In genomic region chr6:14211596-14211961, GRCh38 we compare ENCODE assay signal across 8 cellular contexts.
DNase-seq lines count a peak whose midpoint lies in the region; ATAC-seq, FAIRE-seq and TF ChIP-seq lines count a peak whose summit lies in the region.

No MANE protein-coding gene starts in this region.

- WGBS in upper lobe of left lung, 2 donors = 13 to 19% methylated on average over 12 to 19 of the region's 19 CpGs

- POLR2A ChIA-PET in endothelial cell of umbilical vein (lab: Charles Lee) = no interaction called here

- H3K27ac ChIP-seq in endothelial cell of umbilical vein (ENCODE audit: insufficient read depth, low read depth, low read length) = no peak overlapping the region
- peak overlapping the region in 3 of 4 donors; percentile 30 to 89 (median 79) for H3K27ac ChIP-seq in upper lobe of left lung

- BruUV-seq in endothelial cell of umbilical vein (replicated peaks; lab: Mats Ljungman, UMichigan) = no TSS peak

- H4K20me1 ChIP-seq in endothelial cell of umbilical vein (replicated peaks; ENCODE audit: control insufficient read depth, extremely low read depth, insufficient read depth, low read length) = no peaks in the 10 kb centered on the region

- DNase-seq in GM12864 (ENCODE audit: low read depth) = no peak
- DNase-seq in T-helper 9 cell = peak; percentile 12
- DNase-seq in endothelial cell of umbilical vein (ENCODE audit: low read depth, low spot score) = no peak
- DNase-seq in mucosa of gallbladder (ENCODE audit: low spot score) = peak; percentile 37
- peak; percentile 59 to 87 for DNase-seq in upper lobe of left lung
- DNase-seq in putamen (ENCODE audit: low spot score) = no peak
- DNase-seq in NCI-H2107 treated with DMSO at 0.1 percent for 48 hours (lab: John Stamatoyannopoulos, UW; ENCODE audit: unreplicated experiment) = no peak

- CTCF ChIA-PET in endothelial cell of umbilical vein (lab: Charles Lee) = interaction anchor here (0.7 to 3.6 kb wide), 17 partner anchors 82 to 1414 kb away, joined by 3 to 22 read pairs (median 4); partner anchors contain the start of gene JARID2

- intact Hi-C loops in endothelial cell of umbilical vein (cut with micrococcal nuclease) = loop anchor here (1.0 to 10.0 kb wide), 8 partner anchors 503 to 1412 kb away; no protein-coding TSS in a partner anchor

- no peak for TF ChIP-seq EP300 in upper lobe of left lung (IDR thresholded peaks at IDR 0.05)

- H3K79me2 ChIP-seq in endothelial cell of umbilical vein (ENCODE audit: control insufficient read depth, insufficient read depth, low read length) = no peaks in the 10 kb centered on the region

- H3K9me3 ChIP-seq in endothelial cell of umbilical vein (replicated peaks; ENCODE audit: control insufficient read depth, insufficient read depth, low read length) = no peaks in the 10 kb centered on the region
- H3K9me3 ChIP-seq in upper lobe of left lung = no peaks in the 10 kb centered on the region

- peak overlapping the region; percentile 69 for H3K4me2 ChIP-seq in endothelial cell of umbilical vein (ENCODE audit: insufficient read depth, low read length)

- H3K9me1 ChIP-seq in endothelial cell of umbilical vein (replicated peaks; ENCODE audit: control insufficient read depth, extremely low read depth, insufficient read depth, low read length) = no peaks in the 10 kb centered on the region

- peak; percentile 10 for ATAC-seq in HG03025 (IDR thresholded peaks at IDR 0.05; ENCODE audit: low FRiP score, unreplicated experiment)
- peak in 1 of 2 donors; percentile 51 for ATAC-seq in upper lobe of left lung (ENCODE audit: low FRiP score in 2 of 2)

- H3K27me3 ChIP-seq in endothelial cell of umbilical vein (ENCODE audit: control insufficient read depth in 2 of 2, insufficient read depth in 2 of 2, low read length in 2 of 2) (peaks cover 0 to 9% of the 10 kb centered on the region in 2 experiments), upper lobe of left lung (no peaks in the 10 kb centered on the region)

- H3K4me3 ChIP-seq in GM12864 (ENCODE audit: low read depth, low read length) (peak overlapping the region; percentile 69), endothelial cell of umbilical vein (replicated peaks in 1 of 3; ENCODE audit: insufficient read depth in 1 of 3, low read depth in 1 of 3, low read length in 3 of 3) (peak overlapping the region; percentile 1 to 61 (median 50)), upper lobe of left lung (peak overlapping the region; percentile 7 to 92 (median 75))

- TF ChIP-seq POLR2A in endothelial cell of umbilical vein (IDR thresholded peaks at IDR 0.05; ENCODE audit: low read depth, low read length) (no peak), upper lobe of left lung (IDR thresholded peaks at IDR 0.05) (no peak)

- peak overlapping the region; percentile 21 for H3K9ac ChIP-seq in endothelial cell of umbilical vein (replicated peaks; ENCODE audit: extremely low read depth, insufficient read depth, low read length)

- H3K36me3 ChIP-seq in endothelial cell of umbilical vein (ENCODE audit: control insufficient read depth in 2 of 2, extremely low read depth in 1 of 2, insufficient read depth in 2 of 2, low read length in 2 of 2) (no peaks in the 10 kb centered on the region), upper lobe of left lung (no peaks in the 10 kb centered on the region)

- H3K4me1 ChIP-seq in endothelial cell of umbilical vein (ENCODE audit: control insufficient read depth, extremely low read depth, insufficient read depth, low read length) (no peaks in the 10 kb centered on the region), upper lobe of left lung (peaks cover 7 to 18% (median 14%) of the 10 kb centered on the region in 4 donors)

- H2AFZ ChIP-seq in endothelial cell of umbilical vein (ENCODE audit: low read depth, low read length) = peak overlapping the region; percentile 71

- TF ChIP-seq CTCF in GM12864 (IDR thresholded peaks at IDR 0.05; ENCODE audit: low read depth, low read length, missing control alignments) (no peak), endothelial cell of umbilical vein (IDR thresholded peaks at IDR 0.05; ENCODE audit: extremely low read depth in 1 of 2, insufficient read depth in 1 of 2, low read depth in 1 of 2, low read length in 2 of 2) (no peak), upper lobe of left lung (IDR thresholded peaks at IDR 0.05) (no peak)

- peak; percentile 33 for FAIRE-seq in endothelial cell of umbilical vein (lab: Jason Lieb, UNC)

- dilution Hi-C loops in endothelial cell of umbilical vein (cut with MboI; ENCODE audit: extremely low pct_ligation_motif_present, low sequenced_read_pairs) = no loop called here

TF ChIP-seq in endothelial cell of umbilical vein, 7 proteins besides CTCF, POLR2A, EP300 and RAD21:
- no peak for TF ChIP-seq JUN (IDR thresholded peaks at IDR 0.05; ENCODE audit: borderline replicate concordance, insufficient read depth, insufficient read length, low read depth)
- TF ChIP-seq FOS (IDR thresholded peaks at IDR 0.05; ENCODE audit: borderline replicate concordance, insufficient read depth, low read length) = no peak
- no peak for TF ChIP-seq EZH2 (IDR thresholded peaks at IDR 0.05; ENCODE audit: borderline replicate concordance, low read depth, low read length, severe bottlenecking)
- TF ChIP-seq MYC (IDR thresholded peaks at IDR 0.05; ENCODE audit: low read depth, low read length) = no peak
- no peak for TF ChIP-seq MAX (IDR thresholded peaks at IDR 0.05; ENCODE audit: insufficient read depth, insufficient read length)
- no peak for TF ChIP-seq GATA2 (IDR thresholded peaks at IDR 0.05; ENCODE audit: insufficient read depth, insufficient read length, low read depth, low read length)
- TF ChIP-seq POLR2AphosphoS5 (IDR thresholded peaks at IDR 0.05; ENCODE audit: insufficient read depth, low read depth, low read length) = no peak
TF ChIP-seq in endothelial cell of umbilical vein: peak in this region for 0.

Comparison
In these comparisons a context has a peak if more than half of its experiments do, and no peak if none do; other contexts are left out.
1. DNase-seq: peak in T-helper 9 cell (single experiment), mucosa of gallbladder (single experiment) and upper lobe of left lung (2 of 2); none in GM12864 (single experiment), endothelial cell of umbilical vein (single experiment), putamen (single experiment) and NCI-H2107 treated with DMSO at 0.1 percent for 48 hours (single experiment).
2. Peak in every context shown above with its lines, with median percentiles within 50 percentile points of each other: H3K4me3 ChIP-seq.